Comparison of ENCODE assay signal across 17 cellular contexts in the genomic region with DNA sequence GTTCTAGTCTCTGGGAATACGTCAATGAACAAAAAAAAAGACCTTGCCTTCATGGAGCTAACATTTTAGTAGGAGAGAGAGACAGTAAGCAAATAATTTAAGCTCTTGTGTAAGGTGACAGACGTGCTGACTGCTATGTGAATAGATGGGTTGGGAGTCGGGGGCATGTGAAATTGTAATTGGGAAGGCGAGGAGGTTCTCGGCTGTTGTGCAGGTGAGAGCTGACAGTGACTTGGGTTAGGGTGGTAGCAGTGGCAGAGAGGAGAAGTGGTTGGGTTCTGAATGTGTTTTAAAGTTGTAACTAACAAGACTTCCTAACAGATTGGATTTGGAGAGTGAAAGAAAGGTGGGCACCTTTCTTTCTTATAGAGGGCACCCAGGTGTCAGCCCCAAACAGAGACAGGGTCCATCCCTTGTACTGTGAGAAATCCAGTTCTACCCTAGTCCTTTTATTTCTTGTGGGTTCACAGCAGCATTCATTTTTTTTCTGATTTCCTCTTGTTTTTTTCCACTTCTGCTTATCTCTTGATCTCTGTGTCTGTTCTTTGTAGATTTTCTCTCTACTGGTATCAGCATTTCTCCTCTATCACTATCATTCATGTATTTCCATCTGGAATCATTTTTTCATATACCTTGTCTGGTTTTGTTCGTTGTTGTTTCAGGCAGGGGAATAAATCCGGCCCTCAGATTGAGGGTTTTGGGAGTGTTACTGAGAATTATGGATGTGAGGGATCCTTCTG. TPM values are rescaled to one million over a fixed set of nuclear protein-coding genes. Genes with fewer than 3 reads are reported as not detected.
DNase-seq lines count a peak whose midpoint lies in the region; ATAC-seq and TF ChIP-seq lines count a peak whose summit lies in the region.
"Had no signal": no experiment of that assay in that cellular context is flagged by ENCODE, and none has a peak within 500 bp of the region (broad histone marks: within the 10 kb centered on the region; RNA-seq: fewer than 3 reads in every experiment).

No MANE protein-coding gene starts in this region.

- H3K27ac ChIP-seq in SK-N-SH (ENCODE audit: low read depth in 2 of 2, low read length in 1 of 2) (peak overlapping the region; percentile 16 to 22; a peak in 2 of 4 replicates), neural progenitor cell (peak overlapping the region; percentile 1), lower lobe of right lung (no peak overlapping the region)
- H3K27ac ChIP-seq: C4-2B, HL-60, PC-9 had no signal

- H3K9me3 Mint-ChIP-seq in activated naive CD4-positive, alpha-beta T cell treated with anti-CD3 and anti-CD28 coated beads, Interleukin-2, amount 50 U/mL, for 24 hours: no peaks in the 10 kb centered on the region
- no peaks in the 10 kb centered on the region for H3K9me3 Mint-ChIP-seq in activated T-helper 2 cell treated with anti-CD3 and anti-CD28 coated beads, Interferon-gamma antibody, Interleukin-2, Interleukin-4, amounts not matched to agents 10 μg/mL and 5 μg/mL and 100 μg/mL, durations not matched to agents 14 hours and 24 hours and 36 hours
- H3K9me3 Mint-ChIP-seq in neural progenitor cell: no peaks in the 10 kb centered on the region

- POLR2A ChIA-PET in SK-N-SH (lab: Yijun Ruan, JAX): no interaction called here

- no peak for DNase-seq in activated naive CD4-positive, alpha-beta T cell (lab: John Stamatoyannopoulos, UW)
- DNase-seq in SK-N-SH (peak; percentile 46), neural progenitor cell (ENCODE audit: low spot score) (no peak), left colon (no peak), lower lobe of right lung (no peak)
- no peak for DNase-seq in activated T-helper 2 cell treated with anti-CD3 and anti-CD28 coated beads, Interferon-gamma antibody, Interleukin-2, Interleukin-4, amounts not matched to agents 10 μg/mL and 5 μg/mL and 100 μg/mL, durations not matched to agents 14 hours and 24 hours and 36 hours (ENCODE audit: low spot score)
- no peak for DNase-seq in effector CD4-positive, alpha-beta T cell
- DNase-seq: DMS53, MM.1S, NCI-H1105, NCI-H1694 treated with DMSO at 0.1 percent for 48 hours, NCI-H69, PC-9 had no signal

- no peaks in the 10 kb centered on the region for H3K9me2 ChIP-seq in SK-N-SH

- CTCF ChIA-PET in SK-N-SH (lab: Yijun Ruan, JAX): interaction anchor here (0.9 to 1.4 kb wide), 2 partner anchors 18 to 36 kb away, joined by 3 read pairs; no protein-coding TSS in a partner anchor

- no peaks in the 10 kb centered on the region for H3K27me3 Mint-ChIP-seq in activated naive CD4-positive, alpha-beta T cell treated with anti-CD3 and anti-CD28 coated beads, Interleukin-2, amount 50 U/mL, for 24 hours
- H3K27me3 Mint-ChIP-seq in activated T-helper 2 cell treated with anti-CD3 and anti-CD28 coated beads, Interferon-gamma antibody, Interleukin-2, Interleukin-4, amounts not matched to agents 10 μg/mL and 5 μg/mL and 100 μg/mL, durations not matched to agents 14 hours and 24 hours and 36 hours (ENCODE audit: low read depth): no peaks in the 10 kb centered on the region
- no peaks in the 10 kb centered on the region for H3K27me3 Mint-ChIP-seq in neural progenitor cell (ENCODE audit: insufficient read depth, low read depth)

- no peak overlapping the region for H2AFZ ChIP-seq in SK-N-SH (ENCODE audit: low read depth)
- H2AFZ ChIP-seq in neural progenitor cell (replicated peaks): no peak overlapping the region
- H2AFZ ChIP-seq: PC-9 had no signal

- no peak overlapping the region for H3K9ac ChIP-seq in SK-N-SH
- H3K9ac ChIP-seq in neural progenitor cell: no peak overlapping the region

- no peak overlapping the region for H3K4me2 ChIP-seq in SK-N-SH
- H3K4me2 ChIP-seq in neural progenitor cell: no peak overlapping the region
- H3K4me2 ChIP-seq: PC-9 had no signal

- no peak overlapping the region for H3K4me3 ChIP-seq in SK-N-SH (ENCODE audit: low read depth in 2 of 2, low read length in 1 of 2)
- H3K4me3 ChIP-seq in neural progenitor cell: no peak overlapping the region
- no peak overlapping the region for H3K4me3 ChIP-seq in lower lobe of right lung
- H3K4me3 ChIP-seq: PC-9 had no signal

- 85% methylated on average over 7 of the region's 7 CpGs for WGBS in SK-N-SH (ENCODE audit: low lambda C conversion rate)

- no peak overlapping the region for H3K4me3 Mint-ChIP-seq in activated naive CD4-positive, alpha-beta T cell treated with anti-CD3 and anti-CD28 coated beads, Interleukin-2, amount 50 U/mL, for 24 hours
- no peak overlapping the region for H3K4me3 Mint-ChIP-seq in activated T-helper 2 cell treated with anti-CD3 and anti-CD28 coated beads, Interferon-gamma antibody, Interleukin-2, Interleukin-4, amounts not matched to agents 10 μg/mL and 5 μg/mL and 100 μg/mL, durations not matched to agents 14 hours and 24 hours and 36 hours (ENCODE audit: low read depth)
- no peak overlapping the region for H3K4me3 Mint-ChIP-seq in neural progenitor cell

- H3K79me2 ChIP-seq in SK-N-SH (ENCODE audit: insufficient read depth): no peaks in the 10 kb centered on the region
- H3K79me2 ChIP-seq in neural progenitor cell (ENCODE audit: low read depth): no peaks in the 10 kb centered on the region

- TF ChIP-seq CTCF in SK-N-SH (IDR thresholded peaks at IDR 0.05): no peak
- no peak for TF ChIP-seq CTCF in neural progenitor cell (IDR thresholded peaks at IDR 0.05)
- TF ChIP-seq CTCF in lower lobe of right lung (IDR thresholded peaks at IDR 0.05): no peak

- peaks cover 0 to 11% of the 10 kb centered on the region in 2 experiments; a peak in 2 of 4 replicates for H3K4me1 ChIP-seq in SK-N-SH (ENCODE audit: control insufficient read depth in 1 of 2, insufficient read depth in 2 of 2, low read depth in 1 of 2, low read length in 1 of 2)
- no peaks in the 10 kb centered on the region for H3K4me1 ChIP-seq in neural progenitor cell
- no peaks in the 10 kb centered on the region for H3K4me1 ChIP-seq in lower lobe of right lung

- H3K9me3 ChIP-seq in SK-N-SH (no peaks in the 10 kb centered on the region), neural progenitor cell (ENCODE audit: low read depth) (no peaks in the 10 kb centered on the region), lower lobe of right lung (no peaks in the 10 kb centered on the region)

- peaks cover 15% of the 10 kb centered on the region for H3K4me1 Mint-ChIP-seq in activated naive CD4-positive, alpha-beta T cell treated with anti-CD3 and anti-CD28 coated beads, Interleukin-2, amount 50 U/mL, for 24 hours
- peaks cover 13% of the 10 kb centered on the region for H3K4me1 Mint-ChIP-seq in activated T-helper 2 cell treated with anti-CD3 and anti-CD28 coated beads, Interferon-gamma antibody, Interleukin-2, Interleukin-4, amounts not matched to agents 10 μg/mL and 5 μg/mL and 100 μg/mL, durations not matched to agents 14 hours and 24 hours and 36 hours (ENCODE audit: low read depth)
- H3K4me1 Mint-ChIP-seq in neural progenitor cell: peaks cover 5% of the 10 kb centered on the region

- H3K27me3 ChIP-seq in SK-N-SH (ENCODE audit: insufficient read depth) (no peaks in the 10 kb centered on the region), neural progenitor cell (no peaks in the 10 kb centered on the region), lower lobe of right lung (ENCODE audit: low read depth) (no peaks in the 10 kb centered on the region)

- intact Hi-C loops in activated T-helper 2 cell treated with anti-CD3 and anti-CD28 coated beads, Interferon-gamma antibody, Interleukin-2, Interleukin-4, amounts not matched to agents 10 μg/mL and 5 μg/mL and 100 μg/mL, durations not matched to agents 14 hours and 24 hours and 36 hours (cut with micrococcal nuclease): no loop called here
- intact Hi-C loops in left colon (cut with DNase I, micrococcal nuclease) (no loop called here), lower lobe of right lung (cut with DNase I) (no loop called here)

- no peaks in the 10 kb centered on the region for H3K36me3 Mint-ChIP-seq in activated naive CD4-positive, alpha-beta T cell treated with anti-CD3 and anti-CD28 coated beads, Interleukin-2, amount 50 U/mL, for 24 hours
- H3K36me3 Mint-ChIP-seq in activated T-helper 2 cell treated with anti-CD3 and anti-CD28 coated beads, Interferon-gamma antibody, Interleukin-2, Interleukin-4, amounts not matched to agents 10 μg/mL and 5 μg/mL and 100 μg/mL, durations not matched to agents 14 hours and 24 hours and 36 hours (ENCODE audit: low read depth): peaks cover 63% of the 10 kb centered on the region
- peaks cover 31% of the 10 kb centered on the region for H3K36me3 Mint-ChIP-seq in neural progenitor cell

- H3K36me3 ChIP-seq in SK-N-SH (replicated peaks in 1 of 2; ENCODE audit: control insufficient read depth in 1 of 2, insufficient read depth in 2 of 2, low read length in 1 of 2) (peaks cover 33 to 45% of the 10 kb centered on the region in 2 experiments), neural progenitor cell (peaks cover 14% of the 10 kb centered on the region), lower lobe of right lung (no peaks in the 10 kb centered on the region)

- peak overlapping the region; percentile 0 for H3K27ac Mint-ChIP-seq in activated naive CD4-positive, alpha-beta T cell treated with anti-CD3 and anti-CD28 coated beads, Interleukin-2, amount 50 U/mL, for 24 hours
- H3K27ac Mint-ChIP-seq in activated T-helper 2 cell treated with anti-CD3 and anti-CD28 coated beads, Interferon-gamma antibody, Interleukin-2, Interleukin-4, amounts not matched to agents 10 μg/mL and 5 μg/mL and 100 μg/mL, durations not matched to agents 14 hours and 24 hours and 36 hours: peak overlapping the region; percentile 18
- no peak overlapping the region for H3K27ac Mint-ChIP-seq in neural progenitor cell

- TF ChIP-seq RAD21 in SK-N-SH (IDR thresholded peaks at IDR 0.05; ENCODE audit: low read length): no peak

- peak in 1 of 2 experiments; percentile 34; a peak in 1 of 4 replicates for TF ChIP-seq EP300 in SK-N-SH (IDR thresholded peaks at IDR 0.05; ENCODE audit: borderline replicate concordance in 1 of 2, low read depth in 1 of 2, low read length in 1 of 2)

- ATAC-seq in left colon: no peak
- ATAC-seq in lower lobe of right lung: no peak

- H3F3A ChIP-seq in SK-N-SH (replicated peaks; ENCODE audit: insufficient read depth): peaks cover 17% of the 10 kb centered on the region
- peaks cover 8% of the 10 kb centered on the region for H3F3A ChIP-seq in neural progenitor cell (ENCODE audit: low read depth)

- H4K20me1 ChIP-seq in SK-N-SH (ENCODE audit: insufficient read depth) (no peaks in the 10 kb centered on the region), neural progenitor cell (ENCODE audit: low read depth) (no peaks in the 10 kb centered on the region)

RNA-seq across cellular contexts. Expression of a gene that starts 15.4 kb away (rescaled TPM):
- polyA plus RNA-seq in SK-N-SH (2012; rRNA removed): 0.21 and 0.31 TPM in 2 replicates
- polyA plus RNA-seq in SK-N-SH (2012; cell fraction: cytosol; rRNA removed): 0.09 and 0.18 TPM in 2 replicates
- polyA plus RNA-seq in SK-N-SH (2012; cell fraction: nucleus; rRNA removed): 1.0 and 1.3 TPM in 2 replicates
- total RNA-seq in activated T-helper 2 cell treated with anti-CD3 and anti-CD28 coated beads, Interferon-gamma antibody, Interleukin-2, Interleukin-4, amounts not matched to agents 10 μg/mL and 5 μg/mL and 100 μg/mL, durations not matched to agents 14 hours and 24 hours and 36 hours: 0.27 and 0.51 TPM in 2 replicates
- 0.22 TPM in 1 of 2 replicates, not detected in the other for total RNA-seq in neural progenitor cell (ENCODE audit: low replicate concordance)
- under 1 TPM in 1 of 2 donors, not detected in 1; 0.08 TPM for total RNA-seq in left colon
- total RNA-seq in lower lobe of right lung: not detected

RNA-seq across cellular contexts. Expression of a gene that starts 41.7 kb away (rescaled TPM):
- polyA plus RNA-seq in SK-N-SH (2012; rRNA removed): 0.73 and 0.99 TPM in 2 replicates
- polyA plus RNA-seq in SK-N-SH (2012; cell fraction: cytosol; rRNA removed): 0.48 and 0.83 TPM in 2 replicates
- 0.58 and 0.85 TPM in 2 replicates for polyA plus RNA-seq in SK-N-SH (2012; cell fraction: nucleus; rRNA removed)
- not detected in 2 replicates for total RNA-seq in activated T-helper 2 cell treated with anti-CD3 and anti-CD28 coated beads, Interferon-gamma antibody, Interleukin-2, Interleukin-4, amounts not matched to agents 10 μg/mL and 5 μg/mL and 100 μg/mL, durations not matched to agents 14 hours and 24 hours and 36 hours
- 0.53 TPM in 1 of 2 replicates, not detected in the other for total RNA-seq in neural progenitor cell (ENCODE audit: low replicate concordance)
- under 1 TPM; 0.45 to 0.52 TPM for total RNA-seq in left colon
- 1.1 TPM for total RNA-seq in lower lobe of right lung
- total RNA-seq: A172, PC-9 had no signal
